Comparison of ENCODE assay signal across 21 cellular contexts in genomic region chr5:76861616-76862015, GRCh38. TPM values are rescaled to one million over a fixed set of nuclear protein-coding genes. Genes with fewer than 3 reads are reported as not detected.
A peak's percentile ranks its signal among the peaks of the same experiment; 100 is the strongest.
DNase-seq lines count a peak whose midpoint lies in the region; ATAC-seq and TF ChIP-seq lines count a peak whose summit lies in the region.
"Had no signal": no experiment of that assay in that cellular context is flagged by ENCODE, and none has a peak within 500 bp of the region (broad histone marks: within the 10 kb centered on the region; RNA-seq: fewer than 3 reads in every experiment).

No MANE protein-coding gene starts in this region.

- intact Hi-C loops in IMR-90 (cut with micrococcal nuclease) = loop anchor here (5.0 to 10.0 kb wide), 2 partner anchors 259 to 373 kb away; no protein-coding TSS in a partner anchor

- BruUV-seq in IMR-90 (replicated peaks; lab: Mats Ljungman, UMichigan) = no TSS peak

- H2AK9ac ChIP-seq in IMR-90 (replicated peaks; ENCODE audit: low read depth, low read length, poor library complexity) = no peak overlapping the region

- ATAC-seq in IMR-90 (ENCODE audit: low read depth) = peak; percentile 88
- ATAC-seq in GM18502 (IDR thresholded peaks at IDR 0.05; ENCODE audit: poor library complexity, unreplicated experiment) = no peak
- ATAC-seq: A549 had no signal

- peak; percentile 30 for DNase-seq in AG04450 (ENCODE audit: low read depth, low spot score)
- DNase-seq in IMR-90 = peak; percentile 78
- DNase-seq in cardiac fibroblast (ENCODE audit: low read depth in 2 of 2) = peak; percentile 15 to 39
- peak; percentile 39 for DNase-seq in fibroblast of villous mesenchyme (ENCODE audit: low read depth)
- no peak for DNase-seq in NCI-H2227 (lab: John Stamatoyannopoulos, UW; ENCODE audit: unreplicated experiment)
- no peak for DNase-seq in NCI-H510A (lab: John Stamatoyannopoulos, UW)
- DNase-seq in islet precursor cell = no peak
- DNase-seq: AML-193, Caco-2, MV-4-11, NCI-H1417, NCI-H187 treated with DMSO at 0.1 percent for 48 hours, NCI-H2171, NCI-H446 treated with DMSO at 0.1 percent for 48 hours, NCI-H748 treated with DMSO at 0.1 percent for 48 hours, SJCRH30 had no signal

- no peak overlapping the region for H3K18ac ChIP-seq in IMR-90 (ENCODE audit: low read depth, low read length)

- no peak overlapping the region for H2AK5ac ChIP-seq in IMR-90 (ENCODE audit: low read depth, low read length)

- H4K8ac ChIP-seq in IMR-90 (ENCODE audit: low read depth in 2 of 2, low read length in 2 of 2) = no peak overlapping the region

- H3K23ac ChIP-seq in IMR-90 (ENCODE audit: low read depth, low read length) = no peak overlapping the region

- H3K4me2 ChIP-seq in IMR-90 (ENCODE audit: low read depth, low read length) = 0 out of 2 replicates have a peak overlapping the region, but pooled peaks have one; percentile 33
- H3K4me2 ChIP-seq: A549 had no signal

- no peaks in the 10 kb centered on the region for H3K36me3 ChIP-seq in IMR-90 (ENCODE audit: control insufficient read depth, insufficient read depth, low read length)
- H3K36me3 ChIP-seq: SJCRH30 had no signal

- H2BK5ac ChIP-seq in IMR-90 (ENCODE audit: low read depth, low read length, poor library complexity, severe bottlenecking) = no peak overlapping the region

- H2AFZ ChIP-seq in IMR-90 (replicated peaks; ENCODE audit: low read length, poor library complexity) = no peak overlapping the region

- no peak overlapping the region for H4K5ac ChIP-seq in IMR-90 (ENCODE audit: low read depth, low read length)

- no peak overlapping the region for H3K27ac ChIP-seq in AG04450 (ENCODE audit: low read depth, low read length)
- H3K27ac ChIP-seq in IMR-90 (ENCODE audit: insufficient read depth, low read length) = no peak overlapping the region
- H3K27ac ChIP-seq: RWPE1, SJCRH30 had no signal

- no peak overlapping the region for H4K91ac ChIP-seq in IMR-90 (ENCODE audit: insufficient read depth, low read depth, low read length)

- no peaks in the 10 kb centered on the region for H3K79me1 ChIP-seq in IMR-90 (ENCODE audit: low read depth in 1 of 2, low read length in 2 of 2)

- no peak for TF ChIP-seq RAD21 in IMR-90 (IDR thresholded peaks at IDR 0.05; ENCODE audit: low read length)

- CTCF ChIA-PET in AG04450 (lab: Charles Lee) = interaction anchor here (0.5 to 3.0 kb wide), 3 partner anchors 87 to 262 kb away, joined by 3 to 9 read pairs (median 5); no protein-coding TSS in a partner anchor
- CTCF ChIA-PET in IMR-90 (lab: Yijun Ruan, JAX) = interaction anchor here (0.6 kb wide), 1 partner anchor 65 kb away, joined by 3 read pairs; no protein-coding TSS in a partner anchor

- no peak overlapping the region for H3K9ac ChIP-seq in IMR-90 (ENCODE audit: low read depth, low read length)

- in situ Hi-C loops in IMR-90 (cut with MboI; ENCODE audit: low sequenced_read_pairs) = no loop called here

- H3K9me3 ChIP-seq in AG04450 (ENCODE audit: control insufficient read depth, insufficient read depth, low read length) (no peaks in the 10 kb centered on the region), IMR-90 (ENCODE audit: control insufficient read depth, insufficient read depth, low read length) (no peaks in the 10 kb centered on the region)
- H3K9me3 ChIP-seq: A549, Caco-2, SJCRH30 had no signal

- TF ChIP-seq CTCF in AG04450 (IDR thresholded peaks at IDR 0.05; ENCODE audit: low read depth, low read length) = no peak
- TF ChIP-seq CTCF in IMR-90 (conservative IDR thresholded peaks at IDR 0.05; ENCODE audit: low read depth, low read length) = no peak
- TF ChIP-seq CTCF in cardiac fibroblast (IDR thresholded peaks at IDR 0.05; ENCODE audit: low read depth, low read length) = no peak
- no peak for TF ChIP-seq CTCF in fibroblast of villous mesenchyme (IDR thresholded peaks at IDR 0.05; ENCODE audit: insufficient read depth, low read depth, low read length)

- H3K4ac ChIP-seq in IMR-90 (ENCODE audit: low read depth, low read length) = peak overlapping the region; percentile 38; the same call in 1 of the 2 replicates

- peaks cover 3% of the 10 kb centered on the region for H3K4me1 ChIP-seq in IMR-90 (ENCODE audit: control insufficient read depth, insufficient read depth, low read length)
- H3K4me1 ChIP-seq: A549, SJCRH30 had no signal

- peaks cover 6% of the 10 kb centered on the region; the same call in 1 of the 2 replicates for H3K9me1 ChIP-seq in IMR-90 (ENCODE audit: insufficient read depth, low read length)

- no peaks in the 10 kb centered on the region for H4K20me1 ChIP-seq in IMR-90 (ENCODE audit: insufficient read depth, low read length)

- POLR2A ChIA-PET in AG04450 (lab: Yijun Ruan, JAX) (interaction anchor here (0.9 to 1.0 kb wide), 2 partner anchors 42 to 71 kb away, joined by 3 to 5 read pairs; partner anchors contain the start of gene F2RL1), IMR-90 (lab: Charles Lee; ENCODE audit: unreplicated experiment) (no interaction called here)

- H3K27me3 ChIP-seq in AG04450 (ENCODE audit: control insufficient read depth, insufficient read depth, low read length) (no peaks in the 10 kb centered on the region), IMR-90 (ENCODE audit: control insufficient read depth, insufficient read depth, low read length) (no peaks in the 10 kb centered on the region)
- H3K27me3 ChIP-seq: SJCRH30 had no signal

- peak overlapping the region; percentile 58; the same call in 1 of the 2 replicates for H2BK120ac ChIP-seq in IMR-90 (ENCODE audit: low read depth, low read length)

- peak overlapping the region; percentile 73; the same call in 1 of the 2 replicates for H2BK20ac ChIP-seq in IMR-90 (ENCODE audit: low read depth, low read length)

- no peak overlapping the region for H2BK15ac ChIP-seq in IMR-90 (ENCODE audit: low read depth, low read length)

- dilution Hi-C loops in IMR-90 (cut with HindIII; ENCODE audit: low sequenced_read_pairs, unreplicated experiment) = no loop called here

- no peak overlapping the region for H3K14ac ChIP-seq in IMR-90 (replicated peaks; ENCODE audit: low read depth, low read length)

- H3K56ac ChIP-seq in IMR-90 (ENCODE audit: extremely low read depth, insufficient read depth, low read length) = no peak overlapping the region

- TF ChIP-seq POLR2A in IMR-90 (IDR thresholded peaks at IDR 0.05; ENCODE audit: low read depth, low read length) = no peak

- H3K4me3 ChIP-seq in AG04450 (ENCODE audit: low read depth, low read length) (no peak overlapping the region), IMR-90 (ENCODE audit: insufficient read depth, low read depth, low read length) (no peak overlapping the region), cardiac fibroblast (replicated peaks in 1 of 2; ENCODE audit: low read depth in 2 of 2, low read length in 2 of 2) (no peak overlapping the region), fibroblast of villous mesenchyme (ENCODE audit: low read depth, low read length) (no peak overlapping the region)
- H3K4me3 ChIP-seq: A549, SJCRH30 had no signal

- WGBS in IMR-90 (ENCODE audit: extremely low coverage in 2 of 2, insufficient read length in 1 of 2), 2 experiments = no CpG with 5 or more reads among the region's 5 CpGs

TF ChIP-seq in IMR-90, 13 proteins besides CTCF, POLR2A, EP300 and RAD21 (continues in another document):
- TF ChIP-seq MXI1 (IDR thresholded peaks at IDR 0.05; ENCODE audit: borderline replicate concordance, low read depth, low read length) (no peak), RCOR1 (IDR thresholded peaks at IDR 0.05; ENCODE audit: insufficient replicate concordance, low read length) (no peak), ELK1 (IDR thresholded peaks at IDR 0.05; ENCODE audit: borderline replicate concordance, low read depth, low read length) (no peak), RFX5 (IDR thresholded peaks at IDR 0.05; ENCODE audit: low read depth, low read length) (no peak), USF2 (IDR thresholded peaks at IDR 0.05; ENCODE audit: low read depth, low read length) (no peak), CHD1 (IDR thresholded peaks at IDR 0.05; ENCODE audit: low read depth, low read length) (no peak), MAFK (IDR thresholded peaks at IDR 0.05; ENCODE audit: low read depth, low read length) (no peak), SMC3 (IDR thresholded peaks at IDR 0.05; ENCODE audit: low read depth, low read length) (no peak), CEBPB (IDR thresholded peaks at IDR 0.05; ENCODE audit: low read depth, low read length) (no peak), BHLHE40 (IDR thresholded peaks at IDR 0.05; ENCODE audit: low read depth, low read length) (no peak), FOS (IDR thresholded peaks at IDR 0.05; ENCODE audit: low read depth, low read length) (no peak), NFE2L2 (IDR thresholded peaks at IDR 0.05; ENCODE audit: low read depth, low read length) (no peak)

RNA-seq across cellular contexts. Expression of gene S100Z, which starts 11.8 kb away (rescaled TPM):
- polyA plus RNA-seq in AG04450 (2011; rRNA removed) = not detected in 2 replicates
- not detected in 2 replicates for polyA minus RNA-seq in AG04450 (2011; rRNA and poly(A)+ RNA removed)
- total RNA-seq in IMR-90 (2012; rRNA removed) = not detected in 2 replicates
- not detected in 2 replicates for polyA plus RNA-seq in IMR-90 (2012; rRNA removed)
- polyA plus RNA-seq in IMR-90 (2012; cell fraction: cytosol; rRNA removed) = not detected in 2 replicates
- polyA plus RNA-seq in IMR-90 (2012; cell fraction: nucleus; rRNA removed; ENCODE audit: low replicate concordance) = not detected in 2 replicates
- total RNA-seq in fibroblast of villous mesenchyme = not detected in 2 replicates
- total RNA-seq: HT1080, LHCN-M2, SJCRH30 had no signal
- polyA plus RNA-seq: A549 had no signal

RNA-seq across cellular contexts. Expression of gene F2RL1, which starts 42.8 kb away (rescaled TPM):
- 11.0 and 11.4 TPM in 2 replicates for polyA plus RNA-seq in AG04450 (2011; rRNA removed)
- polyA minus RNA-seq in AG04450 (2011; rRNA and poly(A)+ RNA removed) = 8.8 and 12.6 TPM in 2 replicates
- total RNA-seq in IMR-90 (2012; rRNA removed) = 9.4 and 12.4 TPM in 2 replicates
- polyA plus RNA-seq in IMR-90 (2012; rRNA removed) = 4.7 and 5.6 TPM in 2 replicates
- polyA plus RNA-seq in IMR-90 (2012; cell fraction: cytosol; rRNA removed) = 2.2 and 3.6 TPM in 2 replicates
- 0.47 and 2.2 TPM in 2 replicates for polyA plus RNA-seq in IMR-90 (2012; cell fraction: nucleus; rRNA removed; ENCODE audit: low replicate concordance)
- total RNA-seq in fibroblast of villous mesenchyme = 26.3 and 69.9 TPM in 2 replicates

Comparison
In these comparisons a context has a peak if more than half of its experiments do, and no peak if none do; other contexts are left out.
1. DNase-seq: peak in AG04450 (single experiment), IMR-90 (single experiment), cardiac fibroblast (2 of 2) and fibroblast of villous mesenchyme (single experiment); none in NCI-H2227 (single experiment), NCI-H510A (single experiment) and islet precursor cell (single experiment).